ENCODE assay signal across 1 cellular context in the genomic region with DNA sequence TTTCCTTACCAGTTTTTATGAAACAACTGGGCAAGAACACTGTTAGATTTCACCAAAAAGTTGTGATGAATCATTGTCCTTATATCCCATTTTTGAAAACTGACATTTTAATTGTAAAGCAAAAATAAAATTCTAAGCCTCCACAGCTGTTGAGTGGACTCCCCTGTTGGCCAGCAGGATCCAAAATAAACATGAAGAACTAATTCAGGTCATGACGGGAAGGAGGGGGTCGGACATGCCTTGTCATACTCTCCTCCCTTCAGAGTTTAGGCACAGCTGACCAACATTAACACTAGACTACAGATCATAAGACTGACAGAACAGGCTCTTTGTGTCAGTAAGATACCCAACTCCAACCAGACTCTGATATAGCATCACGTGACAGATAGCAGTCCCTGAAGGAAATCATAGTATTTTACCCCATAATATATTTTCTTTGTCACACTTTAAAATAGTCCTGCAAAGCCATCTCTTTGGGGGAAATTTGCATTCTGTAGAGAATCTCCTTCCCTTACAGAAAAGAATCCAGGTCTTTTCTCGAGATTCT.
TF ChIP-seq lines count a peak whose summit lies in the region.
"Not testable (repeated sequence)": the region's sequence is repeated elsewhere in the genome, so short reads cannot be mapped to it uniquely, and the experiment has no call there.

No MANE protein-coding gene starts in this region.

TF ChIP-seq in K562, 482 proteins besides CTCF, POLR2A, EP300 and RAD21:
- TF ChIP-seq, protein P1, sequence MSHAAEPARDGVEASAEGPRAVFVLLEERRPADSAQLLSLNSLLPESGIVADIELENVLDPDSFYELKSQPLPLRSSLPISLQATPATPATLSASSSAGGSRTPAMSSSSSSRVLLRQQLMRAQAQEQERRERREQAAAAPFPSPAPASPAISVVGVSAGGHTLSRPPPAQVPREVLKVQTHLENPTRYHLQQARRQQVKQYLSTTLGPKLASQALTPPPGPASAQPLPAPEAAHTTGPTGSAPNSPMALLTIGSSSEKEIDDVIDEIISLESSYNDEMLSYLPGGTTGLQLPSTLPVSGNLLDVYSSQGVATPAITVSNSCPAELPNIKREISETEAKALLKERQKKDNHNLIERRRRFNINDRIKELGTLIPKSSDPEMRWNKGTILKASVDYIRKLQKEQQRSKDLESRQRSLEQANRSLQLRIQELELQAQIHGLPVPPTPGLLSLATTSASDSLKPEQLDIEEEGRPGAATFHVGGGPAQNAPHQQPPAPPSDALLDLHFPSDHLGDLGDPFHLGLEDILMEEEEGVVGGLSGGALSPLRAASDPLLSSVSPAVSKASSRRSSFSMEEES (CRISPR knock-in tag; IDR thresholded peaks at IDR 0.05): peak; percentile 90
- TF ChIP-seq, protein P2, sequence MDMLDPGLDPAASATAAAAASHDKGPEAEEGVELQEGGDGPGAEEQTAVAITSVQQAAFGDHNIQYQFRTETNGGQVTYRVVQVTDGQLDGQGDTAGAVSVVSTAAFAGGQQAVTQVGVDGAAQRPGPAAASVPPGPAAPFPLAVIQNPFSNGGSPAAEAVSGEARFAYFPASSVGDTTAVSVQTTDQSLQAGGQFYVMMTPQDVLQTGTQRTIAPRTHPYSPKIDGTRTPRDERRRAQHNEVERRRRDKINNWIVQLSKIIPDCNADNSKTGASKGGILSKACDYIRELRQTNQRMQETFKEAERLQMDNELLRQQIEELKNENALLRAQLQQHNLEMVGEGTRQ (CRISPR knock-in tag; IDR thresholded peaks at IDR 0.05): peak; percentile 31; the same call in 1 of the 2 replicates
- peak; percentile 71 for TF ChIP-seq RAD51 (IDR thresholded peaks at IDR 0.05; ENCODE audit: borderline replicate concordance, low read depth)
- TF ChIP-seq TOE1 (IDR thresholded peaks at IDR 0.05; ENCODE audit: borderline replicate concordance): 0 out of 2 replicates have a peak, but pooled peaks have one; percentile 59
- not testable (repeated sequence) for TF ChIP-seq TOE1 (CRISPR knock-in tag; IDR thresholded peaks at IDR 0.05; ENCODE audit: borderline replicate concordance, low read depth)
- peak; percentile 13; the same call in 1 of the 2 replicates for TF ChIP-seq CBFA2T2 (conservative IDR thresholded peaks at IDR 0.05)
